ENCODE assay signal across 8 cellular contexts in the genomic region with DNA sequence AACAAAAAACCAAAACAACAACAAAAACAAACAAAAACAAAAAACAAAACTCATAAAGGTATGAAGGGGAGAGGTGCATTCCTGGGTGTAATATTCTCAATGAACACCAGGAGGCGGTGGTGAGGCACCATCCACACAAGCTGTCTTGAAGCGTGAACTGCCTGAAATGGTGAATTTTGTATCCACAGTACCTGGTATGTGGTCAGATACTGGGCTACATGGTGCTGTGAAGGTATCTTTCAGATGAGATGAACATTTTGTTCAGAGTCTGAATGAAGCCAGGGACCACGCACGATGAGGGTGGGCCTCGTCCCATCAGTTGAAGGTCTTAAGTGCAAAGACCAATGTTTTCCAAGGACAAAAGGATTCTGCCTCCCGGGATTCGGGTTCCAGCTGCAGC. TPM values are rescaled to one million over a fixed set of nuclear protein-coding genes. Genes with fewer than 3 reads are reported as not detected.
A peak's percentile ranks its signal among the peaks of the same experiment; 100 is the strongest.
DNase-seq lines count a peak whose midpoint lies in the region; ATAC-seq and TF ChIP-seq lines count a peak whose summit lies in the region.

No MANE protein-coding gene starts in this region.

- no peaks in the 10 kb centered on the region for H3K36me3 Mint-ChIP-seq in progenitor cell of endocrine pancreas (ENCODE audit: insufficient read depth)

- ATAC-seq in GM19328 (IDR thresholded peaks at IDR 0.05; ENCODE audit: unreplicated experiment), result no peak
- ATAC-seq in HG03175 (IDR thresholded peaks at IDR 0.05; ENCODE audit: unreplicated experiment), result no peak

- no peak overlapping the region for H3K4me3 Mint-ChIP-seq in progenitor cell of endocrine pancreas (ENCODE audit: low read depth)

- no peak overlapping the region for H3K27ac Mint-ChIP-seq in progenitor cell of endocrine pancreas

- TF ChIP-seq CTCF in AG09319 (IDR thresholded peaks at IDR 0.05; ENCODE audit: low read depth, low read length) (peak; percentile 43), GM13976 (IDR thresholded peaks at IDR 0.05; ENCODE audit: borderline replicate concordance, control extremely low read depth, extremely low read depth, insufficient read depth, missing control alignments) (peak; percentile 35), progenitor cell of endocrine pancreas (IDR thresholded peaks at IDR 0.05; ENCODE audit: unreplicated experiment) (peak; percentile 72)

- no peaks in the 10 kb centered on the region for H3K27me3 Mint-ChIP-seq in progenitor cell of endocrine pancreas

- no peak for DNase-seq in AG09319 (ENCODE audit: extremely low read depth, low read depth)
- peak; percentile 49 for DNase-seq in GM13976 (ENCODE audit: low spot score)
- peak; percentile 35 for DNase-seq in SK-MEL-5 (ENCODE audit: low read depth, low spot score)
- DNase-seq in dermis blood vessel endothelial cell, result peak; percentile 73
- no peak for DNase-seq in progenitor cell of endocrine pancreas (ENCODE audit: low spot score, unreplicated experiment)
- no peak for DNase-seq in NCI-H2081 treated with DMSO at 0.1 percent for 48 hours (lab: John Stamatoyannopoulos, UW)

- H3K9me3 Mint-ChIP-seq in progenitor cell of endocrine pancreas (ENCODE audit: low read depth), result peaks cover 4% of the 10 kb centered on the region

- in situ Hi-C loops in GM13976 (cut with MboI; ENCODE audit: low sequenced_read_pairs, unreplicated experiment) (loop anchor here (25.0 kb wide), 1 partner anchor 1139 kb away; no protein-coding TSS in a partner anchor), SK-MEL-5 (cut with HindIII; ENCODE audit: low pct_unique_long_range_greater_than_20kb, low sequenced_read_pairs) (no loop called here)

- no peaks in the 10 kb centered on the region for H3K4me1 Mint-ChIP-seq in progenitor cell of endocrine pancreas (ENCODE audit: low read depth)

RNA-seq across cellular contexts. Expression of gene ASMT, which starts 58.5 kb away (rescaled TPM):
- total RNA-seq in SK-MEL-5 (2014; rRNA removed; shearing (Covaris generic)), result 0.90 and 2.0 TPM in 2 replicates
- 0.52 and 1.1 TPM in 2 replicates for polyA plus RNA-seq in SK-MEL-5 (2015; cell fraction: cytosol; rRNA removed)
- polyA plus RNA-seq in SK-MEL-5 (2015; cell fraction: nucleus; rRNA removed), result 2.9 TPM in 1 of 2 replicates, not detected in the other
- total RNA-seq in dermis blood vessel endothelial cell (not detected in 2 replicates), progenitor cell of endocrine pancreas (0.36 TPM in 1 of 2 replicates, not detected in the other)

Comparison
In these comparisons a context has a peak if more than half of its experiments do, and no peak if none do; other contexts are left out.
1. DNase-seq: peak in GM13976 (single experiment), SK-MEL-5 (single experiment) and dermis blood vessel endothelial cell (single experiment); none in AG09319 (single experiment), progenitor cell of endocrine pancreas (single experiment) and NCI-H2081 treated with DMSO at 0.1 percent for 48 hours (single experiment).
2. Peak in every context shown above with its lines, with median percentiles within 50 percentile points of each other: CTCF ChIP-seq.